28 cellular contexts compared by ENCODE assay signal in the genomic region with DNA sequence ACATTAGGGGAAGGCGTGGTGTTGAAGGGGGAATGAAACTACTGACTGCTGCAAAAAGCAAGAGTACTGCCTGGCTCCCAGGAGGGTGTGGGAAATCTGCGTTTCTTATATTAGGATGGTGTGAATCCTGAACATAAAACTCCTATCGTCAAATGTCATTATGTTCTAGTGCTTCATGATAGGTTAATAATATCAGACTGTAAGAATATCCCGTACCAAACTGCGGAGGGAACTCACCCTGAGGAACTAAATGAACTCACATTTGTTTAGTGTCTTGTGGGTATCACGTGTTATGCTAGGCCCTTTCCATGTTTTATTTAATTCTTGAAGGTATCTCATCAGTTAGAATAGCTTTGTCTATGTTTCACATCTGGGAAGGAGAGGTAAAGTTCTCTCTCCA.
"Had no signal": no experiment of that assay in that cellular context is flagged by ENCODE, and none has a peak within 500 bp of the region (broad histone marks: within the 10 kb centered on the region; RNA-seq: fewer than 3 reads in every experiment).

No MANE protein-coding gene starts in this region.

- H3K4me3 ChIP-seq: stomach, suprapubic skin, testis, thoracic aorta, tibial artery, tibial nerve, transverse colon, upper lobe of left lung, upper lobe of right lung, uterus, vagina had no signal

- H3K9me3 ChIP-seq: stomach, suprapubic skin, testis, thoracic aorta, tibial artery, tibial nerve, transverse colon, upper lobe of left lung, upper lobe of right lung, uterus, vagina had no signal

- DNase-seq: stimulated activated CD4-positive, alpha-beta T cell treated with anti-CD3 and anti-CD28 coated beads, Interleukin-2, amount 100 ng/mL, for 48 hours; stimulated activated CD4-positive, alpha-beta T cell treated with anti-CD3 and anti-CD28 coated beads, Interleukin-4, amount 100 ng/mL, for 1 hour; stimulated activated CD4-positive, alpha-beta T cell treated with anti-CD3 and anti-CD28 coated beads, Interleukin-4, amount 100 ng/mL, for 24 hours; stimulated activated CD4-positive, alpha-beta T cell treated with anti-CD3 and anti-CD28 coated beads, Interleukin-4, amount 100 ng/mL, for 4 hours; stimulated activated CD8-positive, alpha-beta memory T cell treated with anti-CD3 and anti-CD28 coated beads, Interleukin-4, amount 100 ng/mL, for 48 hours; stimulated activated naive B cell treated with anti-CD40 and anti-IgM and Interleukin-4, amounts not matched to agents 10 μg/mL and 1 μg/mL and 100 μg/mL, for 72 hours; stimulated activated naive CD4-positive, alpha-beta T cell; stimulated activated naive CD4-positive, alpha-beta T cell treated with Interleukin-2 at 50 U/mL for 16 hours; stimulated activated naive CD8-positive, alpha-beta T cell treated with anti-CD3 and anti-CD28 coated beads, Interleukin-15, amount 100 ng/mL, for 72 hours; stimulated activated naive CD8-positive, alpha-beta T cell treated with anti-CD3 and anti-CD28 coated beads, Interleukin-15, Interleukin-2, amounts not matched to agents 100 U/mL and 50 U/mL, for 24 hours; stomach; substantia nigra; testis; tibial artery; transverse colon; trophoblast cell; upper lobe of left lung; upper lobe of right lung; uterus had no signal

- H3K4me1 Mint-ChIP-seq: stimulated activated effector memory CD8-positive, alpha-beta T cell treated with anti-CD3 and anti-CD28 coated beads, Interleukin-12 subunit alpha, Interleukin-12 subunit beta, amount 100 ng/mL, for 72 hours; stimulated activated memory B cell treated with anti-CD40 and anti-IgM and Interleukin-4, amounts not matched to agents 10 μg/mL and 1 μg/mL and 100 μg/mL, for 72 hours; stimulated activated naive B cell treated with anti-CD40 and anti-IgM and Interleukin-4, amounts not matched to agents 10 μg/mL and 1 μg/mL and 100 μg/mL, for 72 hours; stimulated activated naive CD8-positive, alpha-beta T cell treated with anti-CD3 and anti-CD28 coated beads, Interleukin-15, amount 100 ng/mL, for 72 hours had no signal

- H3K4me3 Mint-ChIP-seq: stimulated activated effector memory CD8-positive, alpha-beta T cell treated with anti-CD3 and anti-CD28 coated beads, Interleukin-12 subunit alpha, Interleukin-12 subunit beta, amount 100 ng/mL, for 72 hours; stimulated activated memory B cell treated with anti-CD40 and anti-IgM and Interleukin-4, amounts not matched to agents 10 μg/mL and 1 μg/mL and 100 μg/mL, for 72 hours; stimulated activated naive B cell treated with anti-CD40 and anti-IgM and Interleukin-4, amounts not matched to agents 10 μg/mL and 1 μg/mL and 100 μg/mL, for 72 hours; stimulated activated naive CD8-positive, alpha-beta T cell treated with anti-CD3 and anti-CD28 coated beads, Interleukin-15, amount 100 ng/mL, for 72 hours; stimulated activated naive CD8-positive, alpha-beta T cell treated with anti-CD3 and anti-CD28 coated beads, Interleukin-15, Interleukin-2, amounts not matched to agents 100 ng/mL and 50 ng/mL, for 24 hours; type B pancreatic cell had no signal

- H3K4me1 ChIP-seq: stomach, tibial artery, transverse colon, upper lobe of left lung, upper lobe of right lung, uterus, vagina had no signal

- ATAC-seq: stimulated activated effector memory CD8-positive, alpha-beta T cell treated with anti-CD3 and anti-CD28 coated beads, Interleukin-12 subunit alpha, Interleukin-12 subunit beta, amount 100 ng/mL, for 72 hours; stimulated activated memory B cell treated with anti-CD40 and anti-IgM and Interleukin-4, amounts not matched to agents 10 μg/mL and 1 μg/mL and 100 μg/mL, for 72 hours; stimulated activated naive B cell treated with anti-CD40 and anti-IgM and Interleukin-4, amounts not matched to agents 10 μg/mL and 1 μg/mL and 100 μg/mL, for 72 hours; stimulated activated naive CD8-positive, alpha-beta T cell treated with anti-CD3 and anti-CD28 coated beads, Interleukin-15, amount 100 ng/mL, for 72 hours; stimulated activated naive CD8-positive, alpha-beta T cell treated with anti-CD3 and anti-CD28 coated beads, Interleukin-15, Interleukin-2, amounts not matched to agents 100 U/mL and 50 U/mL, for 24 hours had no signal

- H3K27me3 Mint-ChIP-seq: stimulated activated memory B cell treated with anti-CD40 and anti-IgM and Interleukin-4, amounts not matched to agents 10 μg/mL and 1 μg/mL and 100 μg/mL, for 72 hours; stimulated activated naive CD8-positive, alpha-beta T cell treated with anti-CD3 and anti-CD28 coated beads, Interleukin-15, amount 100 ng/mL, for 72 hours; stimulated activated naive CD8-positive, alpha-beta T cell treated with anti-CD3 and anti-CD28 coated beads, Interleukin-15, Interleukin-2, amounts not matched to agents 100 ng/mL and 50 ng/mL, for 24 hours had no signal

- H3K9me3 Mint-ChIP-seq: stimulated activated effector memory CD8-positive, alpha-beta T cell treated with anti-CD3 and anti-CD28 coated beads, Interleukin-12 subunit alpha, Interleukin-12 subunit beta, amount 100 ng/mL, for 72 hours; stimulated activated memory B cell treated with anti-CD40 and anti-IgM and Interleukin-4, amounts not matched to agents 10 μg/mL and 1 μg/mL and 100 μg/mL, for 72 hours; stimulated activated naive B cell treated with anti-CD40 and anti-IgM and Interleukin-4, amounts not matched to agents 10 μg/mL and 1 μg/mL and 100 μg/mL, for 72 hours; stimulated activated naive CD8-positive, alpha-beta T cell treated with anti-CD3 and anti-CD28 coated beads, Interleukin-15, amount 100 ng/mL, for 72 hours; stimulated activated naive CD8-positive, alpha-beta T cell treated with anti-CD3 and anti-CD28 coated beads, Interleukin-15, Interleukin-2, amounts not matched to agents 100 ng/mL and 50 ng/mL, for 24 hours; type B pancreatic cell had no signal

- H3K36me3 ChIP-seq: stomach, suprapubic skin, thoracic aorta, tibial artery, tibial nerve, transverse colon, upper lobe of left lung, upper lobe of right lung, uterus, vagina had no signal

- H3K27me3 ChIP-seq: stomach, suprapubic skin, testis, tibial nerve, transverse colon, upper lobe of left lung, upper lobe of right lung, uterus, vagina had no signal

- H3K27ac ChIP-seq: stomach, suprapubic skin, testis, thoracic aorta, tibial artery, tibial nerve, transverse colon, upper lobe of left lung, upper lobe of right lung, uterus, vagina had no signal

- FAIRE-seq: urothelium cell line had no signal

- H3K27ac Mint-ChIP-seq: stimulated activated effector memory CD8-positive, alpha-beta T cell treated with anti-CD3 and anti-CD28 coated beads, Interleukin-12 subunit alpha, Interleukin-12 subunit beta, amount 100 ng/mL, for 72 hours; stimulated activated memory B cell treated with anti-CD40 and anti-IgM and Interleukin-4, amounts not matched to agents 10 μg/mL and 1 μg/mL and 100 μg/mL, for 72 hours; stimulated activated naive B cell treated with anti-CD40 and anti-IgM and Interleukin-4, amounts not matched to agents 10 μg/mL and 1 μg/mL and 100 μg/mL, for 72 hours; stimulated activated naive CD8-positive, alpha-beta T cell treated with anti-CD3 and anti-CD28 coated beads, Interleukin-15, amount 100 ng/mL, for 72 hours; stimulated activated naive CD8-positive, alpha-beta T cell treated with anti-CD3 and anti-CD28 coated beads, Interleukin-15, Interleukin-2, amounts not matched to agents 100 ng/mL and 50 ng/mL, for 24 hours; type B pancreatic cell had no signal

- H3K36me3 Mint-ChIP-seq: stimulated activated effector memory CD8-positive, alpha-beta T cell treated with anti-CD3 and anti-CD28 coated beads, Interleukin-12 subunit alpha, Interleukin-12 subunit beta, amount 100 ng/mL, for 72 hours; stimulated activated memory B cell treated with anti-CD40 and anti-IgM and Interleukin-4, amounts not matched to agents 10 μg/mL and 1 μg/mL and 100 μg/mL, for 72 hours; stimulated activated naive B cell treated with anti-CD40 and anti-IgM and Interleukin-4, amounts not matched to agents 10 μg/mL and 1 μg/mL and 100 μg/mL, for 72 hours; type B pancreatic cell had no signal
